In genomic region chr7:120738816-120739215, GRCh38 we compare ENCODE assay signal across 12 cellular contexts.
"Had no signal": no experiment of that assay in that cellular context is flagged by ENCODE, and none has a peak within 500 bp of the region (broad histone marks: within the 10 kb centered on the region; RNA-seq: fewer than 3 reads in every experiment).

No MANE protein-coding gene starts in this region.

- H3K79me2 ChIP-seq: parathyroid adenoma had no signal

- H3K9me3 ChIP-seq: esophagus squamous epithelium, lower lobe of right lung had no signal

- FAIRE-seq: astrocyte, small intestine, urothelium cell line had no signal

- H3K27ac ChIP-seq: esophagus squamous epithelium, lower lobe of right lung, parathyroid adenoma had no signal

- H3K4me3 Mint-ChIP-seq: activated CD8-positive, alpha-beta T cell treated with anti-CD3 and anti-CD28 coated beads for 36 hours had no signal

- ATAC-seq: activated CD8-positive, alpha-beta T cell treated with anti-CD3 and anti-CD28 coated beads for 36 hours; left cardiac atrium; lower lobe of right lung had no signal

- H2AFZ ChIP-seq: parathyroid adenoma had no signal

- DNase-seq: activated CD8-positive, alpha-beta memory T cell treated with anti-CD3 and anti-CD28 coated beads, Interleukin-2, amount 50 U/mL, for 4 hours; activated CD8-positive, alpha-beta T cell treated with anti-CD3 and anti-CD28 coated beads for 36 hours; esophagus squamous epithelium; foreskin fibroblast; glutamatergic neuron; left cardiac atrium; lower lobe of right lung; midbrain; small intestine had no signal

- H3K9ac ChIP-seq: parathyroid adenoma had no signal

- H3K4me1 ChIP-seq: esophagus squamous epithelium, lower lobe of right lung, parathyroid adenoma had no signal

- H3K27me3 ChIP-seq: esophagus squamous epithelium had no signal

- H3K27ac Mint-ChIP-seq: activated CD8-positive, alpha-beta T cell treated with anti-CD3 and anti-CD28 coated beads for 36 hours had no signal

- H3K4me3 ChIP-seq: esophagus squamous epithelium, lower lobe of right lung had no signal

- H3K36me3 ChIP-seq: esophagus squamous epithelium, lower lobe of right lung had no signal

- H3K9me3 Mint-ChIP-seq: activated CD8-positive, alpha-beta T cell treated with anti-CD3 and anti-CD28 coated beads for 36 hours had no signal
